Comparison of ENCODE assay signal across 22 cellular contexts in genomic region chr13:51761638-51762350, GRCh38. TPM values are rescaled to one million over a fixed set of nuclear protein-coding genes. Genes with fewer than 3 reads are reported as not detected.
A peak's percentile ranks its signal among the peaks of the same experiment; 100 is the strongest.
DNase-seq lines count a peak whose midpoint lies in the region; ATAC-seq and TF ChIP-seq lines count a peak whose summit lies in the region.
"Had no signal": no experiment of that assay in that cellular context is flagged by ENCODE, and none has a peak within 500 bp of the region (broad histone marks: within the 10 kb centered on the region; RNA-seq: fewer than 3 reads in every experiment).

No MANE protein-coding gene starts in this region.

- ATAC-seq in activated CD4-positive, alpha-beta T cell treated with anti-CD3 and anti-CD28 coated beads for 36 hours, result no peak
- ATAC-seq in stimulated activated naive B cell treated with anti-CD40 and anti-IgM and Interleukin-4, amounts not matched to agents 10 μg/mL and 1 μg/mL and 100 μg/mL, for 72 hours (replicated peaks), result no peak
- ATAC-seq: esophagus mucosa, left lobe of liver, SK-N-SH treated with all-trans-retinoic acid at 6 μM for 48 hours, upper lobe of right lung had no signal

- peaks cover 30% of the 10 kb centered on the region for H3K36me3 ChIP-seq in SK-N-MC (ENCODE audit: insufficient read depth, low read length)

- intact Hi-C loops in activated CD4-positive, alpha-beta T cell treated with anti-CD3 and anti-CD28 coated beads for 36 hours (cut with DNase I, micrococcal nuclease), result loop anchor here in 1 of 2 experiments (10.0 kb wide), 2 partner anchors 117 to 307 kb away; partner anchors contain the start of gene INTS6

- no peaks in the 10 kb centered on the region for H3K9me3 Mint-ChIP-seq in activated CD4-positive, alpha-beta T cell treated with anti-CD3 and anti-CD28 coated beads for 36 hours (ENCODE audit: low read depth)
- H3K9me3 Mint-ChIP-seq in glutamatergic neuron (ENCODE audit: unreplicated experiment) (peaks cover 2% of the 10 kb centered on the region), chondrocyte (ENCODE audit: low read depth) (no peaks in the 10 kb centered on the region)
- no peaks in the 10 kb centered on the region for H3K9me3 Mint-ChIP-seq in stimulated activated naive B cell treated with anti-CD40 and anti-IgM and Interleukin-4, amounts not matched to agents 10 μg/mL and 1 μg/mL and 100 μg/mL, for 72 hours
- H3K9me3 Mint-ChIP-seq: CD14-positive monocyte; dendritic cell treated with granulocyte-macrophage colony-stimulating factor and Interleukin-4, amounts not matched to agents 40 ng/mL and 50 ng/mL, for 4 days had no signal

- TF ChIP-seq CTCF in glutamatergic neuron (IDR thresholded peaks at IDR 0.05; ENCODE audit: partially characterized antibody, unreplicated experiment), result no peak
- no peak for TF ChIP-seq CTCF in chondrocyte (IDR thresholded peaks at IDR 0.05)

- no peaks in the 10 kb centered on the region for H3K9me3 ChIP-seq in SK-N-MC (ENCODE audit: low read depth, low read length)
- H3K9me3 ChIP-seq: upper lobe of right lung had no signal

- H3K4me3 ChIP-seq in SK-N-MC, result no peak overlapping the region
- H3K4me3 ChIP-seq: upper lobe of right lung had no signal

- H3K36me3 Mint-ChIP-seq in activated CD4-positive, alpha-beta T cell treated with anti-CD3 and anti-CD28 coated beads for 36 hours (ENCODE audit: low read depth), result peaks cover 3% of the 10 kb centered on the region
- H3K36me3 Mint-ChIP-seq in glutamatergic neuron (ENCODE audit: unreplicated experiment), result no peaks in the 10 kb centered on the region
- H3K36me3 Mint-ChIP-seq in stimulated activated naive B cell treated with anti-CD40 and anti-IgM and Interleukin-4, amounts not matched to agents 10 μg/mL and 1 μg/mL and 100 μg/mL, for 72 hours, result peaks cover 30 to 49% of the 10 kb centered on the region in 2 donors
- H3K36me3 Mint-ChIP-seq in chondrocyte (ENCODE audit: low read depth), result peaks cover 5% of the 10 kb centered on the region

- H3K27ac ChIP-seq in SK-N-MC, result peak overlapping the region; percentile 78
- H3K27ac ChIP-seq: parathyroid adenoma, upper lobe of right lung had no signal

- no peak for DNase-seq in activated CD4-positive, alpha-beta T cell treated with anti-CD3 and anti-CD28 coated beads for 36 hours
- no peak for DNase-seq in activated CD4-positive, alpha-beta T cell treated with anti-CD3 and anti-CD28 coated beads, Interleukin-2, amount 50 U/mL, for 48 hours
- DNase-seq in SK-N-MC (ENCODE audit: low read depth, low spot score), result no peak
- no peak for DNase-seq in glutamatergic neuron
- DNase-seq in stimulated activated naive B cell treated with anti-CD40 and anti-IgM and Interleukin-4, amounts not matched to agents 10 μg/mL and 1 μg/mL and 100 μg/mL, for 72 hours, result no peak
- no peak for DNase-seq in chondrocyte (ENCODE audit: low spot score)
- no peak for DNase-seq in 8988T
- DNase-seq in LoVo (ENCODE audit: low spot score), result no peak
- DNase-seq: activated CD8-positive, alpha-beta memory T cell treated with anti-CD3 and anti-CD28 coated beads for 24 hours; activated gamma-delta T cell; DND-41; MV-4-11; NCI-H2107; NCI-H69; small intestine; upper lobe of right lung had no signal

- POLR2A ChIA-PET in activated CD4-positive, alpha-beta T cell treated with anti-CD3 and anti-CD28 coated beads for 36 hours (lab: Charles Lee), result no interaction called here

- peak overlapping the region; percentile 24 for H3K27ac Mint-ChIP-seq in activated CD4-positive, alpha-beta T cell treated with anti-CD3 and anti-CD28 coated beads for 36 hours
- no peak overlapping the region for H3K27ac Mint-ChIP-seq in glutamatergic neuron (ENCODE audit: unreplicated experiment)
- H3K27ac Mint-ChIP-seq in stimulated activated naive B cell treated with anti-CD40 and anti-IgM and Interleukin-4, amounts not matched to agents 10 μg/mL and 1 μg/mL and 100 μg/mL, for 72 hours, result peak overlapping the region; percentile 57
- no peak overlapping the region for H3K27ac Mint-ChIP-seq in chondrocyte (ENCODE audit: unreplicated experiment)
- H3K27ac Mint-ChIP-seq: dendritic cell treated with granulocyte-macrophage colony-stimulating factor and Interleukin-4, amounts not matched to agents 40 ng/mL and 50 ng/mL, for 4 days had no signal

- CTCF ChIA-PET in activated CD4-positive, alpha-beta T cell treated with anti-CD3 and anti-CD28 coated beads for 36 hours (lab: Charles Lee), result interaction anchor here (1.3 to 1.5 kb wide), 2 partner anchors 31 to 34 kb away, joined by 3 to 5 read pairs; no protein-coding TSS in a partner anchor

- no peaks in the 10 kb centered on the region for H3K27me3 Mint-ChIP-seq in activated CD4-positive, alpha-beta T cell treated with anti-CD3 and anti-CD28 coated beads for 36 hours
- H3K27me3 Mint-ChIP-seq in glutamatergic neuron (ENCODE audit: unreplicated experiment), result peaks cover 9% of the 10 kb centered on the region
- H3K27me3 Mint-ChIP-seq in stimulated activated naive B cell treated with anti-CD40 and anti-IgM and Interleukin-4, amounts not matched to agents 10 μg/mL and 1 μg/mL and 100 μg/mL, for 72 hours, result no peaks in the 10 kb centered on the region
- no peaks in the 10 kb centered on the region for H3K27me3 Mint-ChIP-seq in chondrocyte (ENCODE audit: low read depth)
- H3K27me3 Mint-ChIP-seq: dendritic cell treated with granulocyte-macrophage colony-stimulating factor and Interleukin-4, amounts not matched to agents 40 ng/mL and 50 ng/mL, for 4 days had no signal

- H3K4me1 Mint-ChIP-seq in activated CD4-positive, alpha-beta T cell treated with anti-CD3 and anti-CD28 coated beads for 36 hours, result peaks cover 42% of the 10 kb centered on the region
- peaks cover 16% of the 10 kb centered on the region for H3K4me1 Mint-ChIP-seq in glutamatergic neuron (ENCODE audit: low read depth, unreplicated experiment)
- H3K4me1 Mint-ChIP-seq in stimulated activated naive B cell treated with anti-CD40 and anti-IgM and Interleukin-4, amounts not matched to agents 10 μg/mL and 1 μg/mL and 100 μg/mL, for 72 hours, result peaks cover 36 to 49% of the 10 kb centered on the region in 2 donors
- peaks cover 13% of the 10 kb centered on the region for H3K4me1 Mint-ChIP-seq in chondrocyte (ENCODE audit: low read depth)

- no peak overlapping the region for H3K4me3 Mint-ChIP-seq in activated CD4-positive, alpha-beta T cell treated with anti-CD3 and anti-CD28 coated beads for 36 hours
- peak overlapping the region; percentile 35 for H3K4me3 Mint-ChIP-seq in glutamatergic neuron (ENCODE audit: unreplicated experiment)
- H3K4me3 Mint-ChIP-seq in stimulated activated naive B cell treated with anti-CD40 and anti-IgM and Interleukin-4, amounts not matched to agents 10 μg/mL and 1 μg/mL and 100 μg/mL, for 72 hours, result no peak overlapping the region
- no peak overlapping the region for H3K4me3 Mint-ChIP-seq in chondrocyte (ENCODE audit: unreplicated experiment)
- H3K4me3 Mint-ChIP-seq: CD14-positive monocyte; dendritic cell treated with granulocyte-macrophage colony-stimulating factor and Interleukin-4, amounts not matched to agents 40 ng/mL and 50 ng/mL, for 4 days had no signal

- no peak overlapping the region for H3K9ac ChIP-seq in SK-N-MC (ENCODE audit: insufficient read length)
- H3K9ac ChIP-seq: parathyroid adenoma had no signal

RNA-seq across cellular contexts. Expression of gene DHRS12, which starts 42.2 kb away (rescaled TPM):
- 1 to 10 TPM; 4.9 to 5.3 TPM for total RNA-seq in activated CD4-positive, alpha-beta T cell treated with anti-CD3 and anti-CD28 coated beads for 36 hours
- total RNA-seq in glutamatergic neuron (ENCODE audit: unreplicated experiment) (19.8 TPM), chondrocyte (7.6 to 10.6 TPM (median 7.9 TPM) in 3 replicates)

Comparison
In these comparisons a context has a peak if more than half of its experiments do, and no peak if none do; other contexts are left out.
1. H3K27ac Mint-ChIP-seq: peak in activated CD4-positive, alpha-beta T cell treated with anti-CD3 and anti-CD28 coated beads for 36 hours (single experiment) and stimulated activated naive B cell treated with anti-CD40 and anti-IgM and Interleukin-4, amounts not matched to agents 10 μg/mL and 1 μg/mL and 100 μg/mL, for 72 hours (single experiment); none in glutamatergic neuron (single experiment) and chondrocyte (single experiment).